Comparison of ENCODE assay signal across 9 cellular contexts in genomic region chr3:112582242-112582874, GRCh38. TPM values are rescaled to one million over a fixed set of nuclear protein-coding genes. Genes with fewer than 3 reads are reported as not detected.
DNase-seq lines count a peak whose midpoint lies in the region; ATAC-seq, FAIRE-seq and TF ChIP-seq lines count a peak whose summit lies in the region.
"Had no signal": no experiment of that assay in that cellular context is flagged by ENCODE, and none has a peak within 500 bp of the region (broad histone marks: within the 10 kb centered on the region; RNA-seq: fewer than 3 reads in every experiment).

No MANE protein-coding gene starts in this region.

- peak in 4 of 5 donors; percentile 19 to 27 (median 24) for DNase-seq in CD4-positive, alpha-beta memory T cell
- DNase-seq in GM18507 (ENCODE audit: extremely low spot score, insufficient read length, low read depth) (no peak), NCI-H2227 (lab: John Stamatoyannopoulos, UW; ENCODE audit: unreplicated experiment) (peak; percentile 20), hepatocyte (ENCODE audit: low spot score) (peak; percentile 65)
- DNase-seq in activated CD4-positive, alpha-beta memory T cell treated with anti-CD3 and anti-CD28 coated beads for 36 hours: peak; percentile 56
- peak in 1 of 2 donors; percentile 14 for DNase-seq in stimulated activated naive CD8-positive, alpha-beta T cell treated with anti-CD3 and anti-CD28 coated beads, Interleukin-15, amount 100 ng/mL, for 72 hours

- H3K4me1 ChIP-seq in CD4-positive, alpha-beta memory T cell (ENCODE audit: insufficient read depth, low read length): no peaks in the 10 kb centered on the region
- H3K4me1 ChIP-seq in hepatocyte (ENCODE audit: insufficient read depth): no peaks in the 10 kb centered on the region

- peak overlapping the region in 3 of 7 donors; percentile 17 to 47 (median 36) for H3K27ac Mint-ChIP-seq in CD4-positive, alpha-beta memory T cell
- no peak overlapping the region for H3K27ac Mint-ChIP-seq in activated CD4-positive, alpha-beta memory T cell treated with anti-CD3 and anti-CD28 coated beads for 36 hours
- no peak overlapping the region for H3K27ac Mint-ChIP-seq in stimulated activated naive CD8-positive, alpha-beta T cell treated with anti-CD3 and anti-CD28 coated beads, Interleukin-15, amount 100 ng/mL, for 72 hours
- H3K27ac Mint-ChIP-seq: T-helper 1 cell treated with Interleukin-12 subunit alpha and Interleukin-12 subunit beta and Interleukin-4 antibody, amounts not matched to agents 30 μg/mL and 1 μg/mL, for 36 hours had no signal

- no peaks in the 10 kb centered on the region for H3K9me2 ChIP-seq in hepatocyte (replicated peaks; ENCODE audit: insufficient read depth)

- intact Hi-C loops in CD4-positive, alpha-beta memory T cell (cut with micrococcal nuclease): loop anchor here (1.0 to 5.0 kb wide), 3 partner anchors 230 to 706 kb away; partner anchors contain the start of gene CD200R1
- intact Hi-C loops in activated CD4-positive, alpha-beta memory T cell treated with anti-CD3 and anti-CD28 coated beads for 36 hours (cut with micrococcal nuclease): loop anchor here (1.0 to 10.0 kb wide), 5 partner anchors 60 to 706 kb away; partner anchors contain the start of gene CCDC80

- no peaks in the 10 kb centered on the region for H3K79me2 ChIP-seq in hepatocyte

- no peaks in the 10 kb centered on the region for H4K20me1 ChIP-seq in hepatocyte (ENCODE audit: insufficient read depth, poor library complexity, severe bottlenecking)

- peaks cover 27% of the 10 kb centered on the region for H3K36me3 ChIP-seq in CD4-positive, alpha-beta memory T cell (ENCODE audit: insufficient read depth, low read length)
- no peaks in the 10 kb centered on the region for H3K36me3 ChIP-seq in hepatocyte (replicated peaks; ENCODE audit: insufficient read depth, low read depth)

- H2AFZ ChIP-seq in hepatocyte: no peak overlapping the region

- TF ChIP-seq CTCF in hepatocyte (IDR thresholded peaks at IDR 0.05; ENCODE audit: poor library complexity): peak; percentile 79

- H3K9me3 Mint-ChIP-seq in CD4-positive, alpha-beta memory T cell: no peaks in the 10 kb centered on the region
- H3K9me3 Mint-ChIP-seq in activated CD4-positive, alpha-beta memory T cell treated with anti-CD3 and anti-CD28 coated beads for 36 hours: no peaks in the 10 kb centered on the region
- H3K9me3 Mint-ChIP-seq in stimulated activated naive CD8-positive, alpha-beta T cell treated with anti-CD3 and anti-CD28 coated beads, Interleukin-15, amount 100 ng/mL, for 72 hours: no peaks in the 10 kb centered on the region
- H3K9me3 Mint-ChIP-seq: T-helper 1 cell treated with Interleukin-12 subunit alpha and Interleukin-12 subunit beta and Interleukin-4 antibody, amounts not matched to agents 30 μg/mL and 1 μg/mL, for 36 hours had no signal

- CTCF ChIA-PET in CD4-positive, alpha-beta memory T cell (lab: Charles Lee; ENCODE audit: partially characterized antibody): interaction anchor here (0.7 to 1.9 kb wide), 11 partner anchors 14 to 706 kb away, joined by 3 to 10 read pairs (median 4); partner anchors contain the start of genes ATG3 and SLC35A5
- CTCF ChIA-PET in activated CD4-positive, alpha-beta memory T cell treated with anti-CD3 and anti-CD28 coated beads for 36 hours (lab: Charles Lee): interaction anchor here (0.6 to 3.2 kb wide), 29 partner anchors 8 to 453 kb away, joined by 3 to 24 read pairs (median 4); no protein-coding TSS in a partner anchor

- H3K27me3 ChIP-seq in CD4-positive, alpha-beta memory T cell (ENCODE audit: insufficient read depth, low read length): no peaks in the 10 kb centered on the region
- H3K27me3 ChIP-seq in hepatocyte: no peaks in the 10 kb centered on the region

- peak; percentile 77 for FAIRE-seq in GM18507 (lab: Jason Lieb, UNC)

- POLR2A ChIA-PET in CD4-positive, alpha-beta memory T cell (lab: Charles Lee; ENCODE audit: partially characterized antibody): interaction anchor here (1.7 kb wide), 1 partner anchor 20 kb away, joined by 4 read pairs; the partner anchor contains the start of genes ATG3 and SLC35A5
- POLR2A ChIA-PET in activated CD4-positive, alpha-beta memory T cell treated with anti-CD3 and anti-CD28 coated beads for 36 hours (lab: Charles Lee): no interaction called here

- H3K36me3 Mint-ChIP-seq in CD4-positive, alpha-beta memory T cell: peaks cover 49 to 75% of the 10 kb centered on the region in 2 donors
- H3K36me3 Mint-ChIP-seq in activated CD4-positive, alpha-beta memory T cell treated with anti-CD3 and anti-CD28 coated beads for 36 hours: peaks cover 15% of the 10 kb centered on the region

- no peak overlapping the region for H3K4me2 ChIP-seq in hepatocyte

- ATAC-seq in stimulated activated naive CD8-positive, alpha-beta T cell treated with anti-CD3 and anti-CD28 coated beads, Interleukin-15, amount 100 ng/mL, for 72 hours: peak; percentile 56
- no peak for ATAC-seq in HG03457 (IDR thresholded peaks at IDR 0.05; ENCODE audit: unreplicated experiment)
- no peak for ATAC-seq in GM21619 (IDR thresholded peaks at IDR 0.05; ENCODE audit: unreplicated experiment)

- H3K9me3 ChIP-seq in CD4-positive, alpha-beta memory T cell (ENCODE audit: control insufficient read depth in 1 of 2, low read length in 2 of 2): no peaks in the 10 kb centered on the region
- H3K9me3 ChIP-seq in hepatocyte (ENCODE audit: low read depth): no peaks in the 10 kb centered on the region

- no peak overlapping the region for H3K4me3 ChIP-seq in CD4-positive, alpha-beta memory T cell (ENCODE audit: low read length in 2 of 2)
- H3K4me3 ChIP-seq in hepatocyte: no peak overlapping the region

- H3K4me3 Mint-ChIP-seq in CD4-positive, alpha-beta memory T cell: no peak overlapping the region
- H3K4me3 Mint-ChIP-seq in activated CD4-positive, alpha-beta memory T cell treated with anti-CD3 and anti-CD28 coated beads for 36 hours: no peak overlapping the region
- no peak overlapping the region for H3K4me3 Mint-ChIP-seq in stimulated activated naive CD8-positive, alpha-beta T cell treated with anti-CD3 and anti-CD28 coated beads, Interleukin-15, amount 100 ng/mL, for 72 hours
- H3K4me3 Mint-ChIP-seq: T-helper 1 cell treated with Interleukin-12 subunit alpha and Interleukin-12 subunit beta and Interleukin-4 antibody, amounts not matched to agents 30 μg/mL and 1 μg/mL, for 36 hours had no signal

- WGBS in hepatocyte (ENCODE audit: low lambda C conversion rate, missing lambda C conversion rate): 54% methylated on average over 2 of the region's 2 CpGs

- H3K4me1 Mint-ChIP-seq in CD4-positive, alpha-beta memory T cell: peaks cover under 1 to 2% (median 2%) of the 10 kb centered on the region in 4 donors
- H3K4me1 Mint-ChIP-seq in activated CD4-positive, alpha-beta memory T cell treated with anti-CD3 and anti-CD28 coated beads for 36 hours (ENCODE audit: low read depth): peaks cover 5% of the 10 kb centered on the region
- peaks cover 2% of the 10 kb centered on the region for H3K4me1 Mint-ChIP-seq in stimulated activated naive CD8-positive, alpha-beta T cell treated with anti-CD3 and anti-CD28 coated beads, Interleukin-15, amount 100 ng/mL, for 72 hours

- H3K27ac ChIP-seq in CD4-positive, alpha-beta memory T cell (ENCODE audit: low read depth, low read length): no peak overlapping the region
- no peak overlapping the region for H3K27ac ChIP-seq in hepatocyte

- no peaks in the 10 kb centered on the region for H3K27me3 Mint-ChIP-seq in CD4-positive, alpha-beta memory T cell
- H3K27me3 Mint-ChIP-seq in activated CD4-positive, alpha-beta memory T cell treated with anti-CD3 and anti-CD28 coated beads for 36 hours: no peaks in the 10 kb centered on the region
- H3K27me3 Mint-ChIP-seq in stimulated activated naive CD8-positive, alpha-beta T cell treated with anti-CD3 and anti-CD28 coated beads, Interleukin-15, amount 100 ng/mL, for 72 hours: no peaks in the 10 kb centered on the region

RNA-seq across cellular contexts. Expression of gene SLC35A5, which starts 20.5 kb away (rescaled TPM):
- total RNA-seq in CD4-positive, alpha-beta memory T cell: 10 to 100 TPM; 25.5 to 26.6 TPM
- 10 to 100 TPM; 13.9 to 24.9 TPM for polyA plus RNA-seq in CD4-positive, alpha-beta memory T cell
- 10 to 100 TPM; 15.5 to 17.8 TPM for total RNA-seq in activated CD4-positive, alpha-beta memory T cell treated with anti-CD3 and anti-CD28 coated beads for 36 hours
- 52.9 and 56.8 TPM in 2 replicates for total RNA-seq in hepatocyte
- 30.5 and 30.8 TPM in 2 replicates for polyA plus RNA-seq in hepatocyte

RNA-seq across cellular contexts. Expression of gene ATG3, which starts 20.6 kb away (rescaled TPM):
- total RNA-seq in CD4-positive, alpha-beta memory T cell: 10 to 100 TPM; 49.0 to 54.0 TPM
- polyA plus RNA-seq in CD4-positive, alpha-beta memory T cell: 100 to 1,000 TPM in 1 of 2 donors, 10 to 100 TPM in 1; 70.2 to 107 TPM
- total RNA-seq in activated CD4-positive, alpha-beta memory T cell treated with anti-CD3 and anti-CD28 coated beads for 36 hours: 10 to 100 TPM; 58.1 to 59.5 TPM
- total RNA-seq in hepatocyte: 33.7 and 40.7 TPM in 2 replicates
- polyA plus RNA-seq in hepatocyte: 60.2 and 62.5 TPM in 2 replicates

RNA-seq across cellular contexts. Expression of gene CCDC80, which starts 58.6 kb away (rescaled TPM):
- not detected for total RNA-seq in CD4-positive, alpha-beta memory T cell
- under 1 TPM; 0.02 TPM for polyA plus RNA-seq in CD4-positive, alpha-beta memory T cell
- total RNA-seq in activated CD4-positive, alpha-beta memory T cell treated with anti-CD3 and anti-CD28 coated beads for 36 hours: not detected
- 26.6 and 27.1 TPM in 2 replicates for total RNA-seq in hepatocyte
- 83.5 and 95.4 TPM in 2 replicates for polyA plus RNA-seq in hepatocyte

Comparison
In these comparisons a context has a peak if more than half of its experiments do, and no peak if none do; other contexts are left out.
1. RNA of gene CCDC80, which starts 58.6 kb away (total RNA-seq): 26.6 to 27.1 TPM in hepatocyte; not detected in activated CD4-positive, alpha-beta memory T cell treated with anti-CD3 and anti-CD28 coated beads for 36 hours and not detected in CD4-positive, alpha-beta memory T cell; every median in the first group is over 10 times any median in the second.